In the genomic region with DNA sequence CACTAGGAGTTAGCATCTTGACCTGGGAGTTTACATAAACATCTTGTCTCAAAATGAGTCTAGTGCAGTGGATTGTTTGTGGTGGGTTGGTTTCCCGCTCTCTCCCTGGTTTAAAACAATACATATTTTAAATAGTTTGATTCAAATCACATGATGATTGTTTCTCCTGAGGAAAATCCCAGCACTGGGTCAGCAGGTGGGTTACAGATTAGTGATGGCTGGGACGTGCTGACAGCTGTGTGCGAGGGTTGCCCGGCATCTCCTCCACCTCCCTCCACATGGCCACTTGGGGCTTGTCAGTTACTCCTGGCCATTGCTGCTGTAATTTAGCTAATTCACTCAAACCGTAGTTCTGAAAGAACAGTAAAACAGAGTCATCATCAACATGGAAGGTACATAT, we compare ENCODE assay signal across 17 cellular contexts.
DNase-seq lines count a peak whose midpoint lies in the region; ATAC-seq and TF ChIP-seq lines count a peak whose summit lies in the region.
"Had no signal": no experiment of that assay in that cellular context is flagged by ENCODE, and none has a peak within 500 bp of the region (broad histone marks: within the 10 kb centered on the region; RNA-seq: fewer than 3 reads in every experiment).

No MANE protein-coding gene starts in this region.

- no peak overlapping the region for H3K4me3 Mint-ChIP-seq in activated naive CD4-positive, alpha-beta T cell treated with anti-CD3 and anti-CD28 coated beads for 36 hours
- H3K4me3 Mint-ChIP-seq: CD4-positive, alpha-beta memory T cell had no signal

- no peaks in the 10 kb centered on the region for H3K4me1 Mint-ChIP-seq in activated naive CD4-positive, alpha-beta T cell treated with anti-CD3 and anti-CD28 coated beads for 36 hours (ENCODE audit: low read depth)
- H3K4me1 Mint-ChIP-seq: CD4-positive, alpha-beta memory T cell had no signal

- H3K27me3 Mint-ChIP-seq in activated naive CD4-positive, alpha-beta T cell treated with anti-CD3 and anti-CD28 coated beads for 36 hours (ENCODE audit: low read depth) = no peaks in the 10 kb centered on the region

- no peak for ATAC-seq in HG03521 (IDR thresholded peaks at IDR 0.05; ENCODE audit: unreplicated experiment)

- TF ChIP-seq CTCF in choroid plexus epithelial cell (conservative IDR thresholded peaks at IDR 0.05; ENCODE audit: low read depth, low read length) = no peak

- peak; percentile 72 for DNase-seq in NCI-H82 (lab: John Stamatoyannopoulos, UW)
- DNase-seq in NCI-H82 treated with DMSO at 0.1 percent for 48 hours (lab: John Stamatoyannopoulos, UW; ENCODE audit: unreplicated experiment) = no peak
- peak; percentile 68 for DNase-seq in NCI-H748 (lab: John Stamatoyannopoulos, UW; ENCODE audit: unreplicated experiment)
- DNase-seq in choroid plexus epithelial cell (ENCODE audit: low read depth) = peak; percentile 9
- DNase-seq in retina = peak; percentile 23
- DNase-seq in activated naive CD4-positive, alpha-beta T cell treated with anti-CD3 and anti-CD28 coated beads for 36 hours = no peak
- no peak for DNase-seq in activated gamma-delta T cell treated with Interleukin-2 at 50 U/mL for 16 hours
- DNase-seq: 8988T; CD4-positive, alpha-beta memory T cell; DMS79; GOT3; Karpas-422; NCI-H1105; NCI-H187; NCI-H446 treated with DMSO at 0.1 percent for 48 hours; SHP77 treated with DMSO at 0.1 percent for 48 hours had no signal

- no peaks in the 10 kb centered on the region for H3K9me3 Mint-ChIP-seq in activated naive CD4-positive, alpha-beta T cell treated with anti-CD3 and anti-CD28 coated beads for 36 hours
- H3K9me3 Mint-ChIP-seq: CD4-positive, alpha-beta memory T cell had no signal

- no peak overlapping the region for H3K27ac Mint-ChIP-seq in activated naive CD4-positive, alpha-beta T cell treated with anti-CD3 and anti-CD28 coated beads for 36 hours
- H3K27ac Mint-ChIP-seq: CD4-positive, alpha-beta memory T cell had no signal

- CTCF ChIA-PET in activated naive CD4-positive, alpha-beta T cell treated with anti-CD3 and anti-CD28 coated beads for 36 hours (lab: Charles Lee) = no interaction called here

- no peak overlapping the region for H3K4me3 ChIP-seq in choroid plexus epithelial cell (ENCODE audit: low read depth, low read length)

- H3K36me3 Mint-ChIP-seq in activated naive CD4-positive, alpha-beta T cell treated with anti-CD3 and anti-CD28 coated beads for 36 hours (ENCODE audit: low read depth) = no peaks in the 10 kb centered on the region
- H3K36me3 Mint-ChIP-seq: CD4-positive, alpha-beta memory T cell had no signal

- intact Hi-C loops in activated naive CD4-positive, alpha-beta T cell treated with anti-CD3 and anti-CD28 coated beads for 36 hours (cut with micrococcal nuclease) = no loop called here

Comparison
In these comparisons a context has a peak if more than half of its experiments do, and no peak if none do; other contexts are left out.
1. DNase-seq: peak in NCI-H82 (single experiment), NCI-H748 (single experiment), choroid plexus epithelial cell (single experiment) and retina (single experiment); none in NCI-H82 treated with DMSO at 0.1 percent for 48 hours (single experiment), activated naive CD4-positive, alpha-beta T cell treated with anti-CD3 and anti-CD28 coated beads for 36 hours (single experiment) and activated gamma-delta T cell treated with Interleukin-2 at 50 U/mL for 16 hours (single experiment).